24 cellular contexts compared by ENCODE assay signal in genomic region chr21:34839070-34839820, GRCh38.
DNase-seq lines count a peak whose midpoint lies in the region; ATAC-seq and TF ChIP-seq lines count a peak whose summit lies in the region.
"Had no signal": no experiment of that assay in that cellular context is flagged by ENCODE, and none has a peak within 500 bp of the region (broad histone marks: within the 10 kb centered on the region; RNA-seq: fewer than 3 reads in every experiment).

No MANE protein-coding gene starts in this region.

- H3K36me3 Mint-ChIP-seq in activated T-cell treated with anti-CD3 and anti-CD28 coated beads, Interleukin-2, amount 50 U/mL, for 24 hours (ENCODE audit: low read depth) = peaks cover 92% of the 10 kb centered on the region
- peaks cover 54% of the 10 kb centered on the region for H3K36me3 Mint-ChIP-seq in activated T-cell treated with anti-CD3 and anti-CD28 coated beads, Interleukin-2, amount 50 U/mL, for 4 hours (ENCODE audit: insufficient read depth)
- H3K36me3 Mint-ChIP-seq in T-helper 17 cell (ENCODE audit: low read depth) (peaks cover 8% of the 10 kb centered on the region), endodermal cell (ENCODE audit: low read depth) (no peaks in the 10 kb centered on the region)
- H3K36me3 Mint-ChIP-seq: neural progenitor cell had no signal

- no peak for DNase-seq in activated T-cell treated with anti-CD3 and anti-CD28 coated beads, Interleukin-2, amount 50 U/mL, for 24 hours
- no peak for DNase-seq in activated T-cell treated with anti-CD3 and anti-CD28 coated beads, Interleukin-2, amount 50 U/mL, for 4 hours
- DNase-seq in T-helper 17 cell (no peak), endodermal cell (peak; percentile 24), SW 1271 (lab: John Stamatoyannopoulos, UW) (no peak), SK-N-DZ (ENCODE audit: low spot score) (no peak)
- DNase-seq: activated CD8-positive, alpha-beta T cell treated with anti-CD3 and anti-CD28 coated beads, Interleukin-2, amount 10 ng/mL, durations not matched to agents 7 days and 5 days; activated effector memory CD4-positive, alpha-beta T cell treated with anti-CD3 and anti-CD28 coated beads, Interleukin-2, amount 50 U/mL, for 16 hours; anterior cingulate cortex; DND-41; foreskin keratinocyte; KBM-7; left cardiac atrium; midbrain; NCI-H1048; NCI-H2029; NCI-H446 treated with DMSO at 0.1 percent for 48 hours; spleen; tibial artery had no signal

- no peak for ATAC-seq in activated T-cell treated with anti-CD3 and anti-CD28 coated beads, Interleukin-2, amount 50 U/mL, for 4 hours
- ATAC-seq in T-helper 17 cell (no peak), HG03159 (IDR thresholded peaks at IDR 0.05; ENCODE audit: unreplicated experiment) (no peak)
- ATAC-seq: activated CD8-positive, alpha-beta T cell treated with anti-CD3 and anti-CD28 coated beads, Interleukin-2, amount 10 ng/mL, durations not matched to agents 7 days and 5 days; foreskin keratinocyte; left cardiac atrium had no signal

- peak overlapping the region; percentile 52 for H3K27ac Mint-ChIP-seq in activated T-cell treated with anti-CD3 and anti-CD28 coated beads, Interleukin-2, amount 50 U/mL, for 24 hours
- H3K27ac Mint-ChIP-seq in T-helper 17 cell (peak overlapping the region; percentile 43), endodermal cell (no peak overlapping the region)
- H3K27ac Mint-ChIP-seq: activated CD8-positive, alpha-beta T cell treated with anti-CD3 and anti-CD28 coated beads, Interleukin-2, amount 10 ng/mL, durations not matched to agents 7 days and 5 days; neural progenitor cell had no signal

- H3K4me1 ChIP-seq in endodermal cell (ENCODE audit: control insufficient read depth, insufficient read depth, low read length) (no peaks in the 10 kb centered on the region), subcutaneous abdominal adipose tissue (ENCODE audit: control insufficient read depth in 5 of 5, insufficient read depth in 5 of 5, low read length in 5 of 5) (peaks cover 3 to 94% (median 60%) of the 10 kb centered on the region in 5 donors)
- H3K4me1 ChIP-seq: neural progenitor cell had no signal

- TF ChIP-seq CTCF in endodermal cell (conservative IDR thresholded peaks at IDR 0.05) = no peak

- H3K27ac ChIP-seq in endodermal cell (ENCODE audit: low read depth, low read length) (no peak overlapping the region), subcutaneous abdominal adipose tissue (ENCODE audit: low read depth, low read length) (peak overlapping the region; percentile 51)
- H3K27ac ChIP-seq: C4-2B, foreskin keratinocyte, neural progenitor cell, tibial artery, VCaP had no signal

- H3K9ac ChIP-seq in endodermal cell (ENCODE audit: extremely low read depth, low read length, poor library complexity, severe bottlenecking) (no peak overlapping the region), subcutaneous abdominal adipose tissue (ENCODE audit: low read length in 5 of 5) (peak overlapping the region in 2 of 5 donors; percentile 10 to 84)
- H3K9ac ChIP-seq: neural progenitor cell had no signal

- no peak overlapping the region for H3K4me3 ChIP-seq in endodermal cell (ENCODE audit: low read length)
- peak overlapping the region in 3 of 5 donors; percentile 29 to 54 (median 52) for H3K4me3 ChIP-seq in subcutaneous abdominal adipose tissue (ENCODE audit: low read depth in 1 of 5, low read length in 5 of 5)
- H3K4me3 ChIP-seq: neural progenitor cell, spleen, tibial artery had no signal

- H3K4me1 Mint-ChIP-seq in activated T-cell treated with anti-CD3 and anti-CD28 coated beads, Interleukin-2, amount 50 U/mL, for 24 hours (ENCODE audit: low read depth) = peaks cover 73% of the 10 kb centered on the region
- H3K4me1 Mint-ChIP-seq in activated T-cell treated with anti-CD3 and anti-CD28 coated beads, Interleukin-2, amount 50 U/mL, for 4 hours (ENCODE audit: low read depth) = peaks cover 62% of the 10 kb centered on the region
- peaks cover 58% of the 10 kb centered on the region for H3K4me1 Mint-ChIP-seq in T-helper 17 cell
- H3K4me1 Mint-ChIP-seq in endodermal cell = peaks cover 18% of the 10 kb centered on the region

- no peaks in the 10 kb centered on the region for H3K27me3 Mint-ChIP-seq in activated T-cell treated with anti-CD3 and anti-CD28 coated beads, Interleukin-2, amount 50 U/mL, for 24 hours
- H3K27me3 Mint-ChIP-seq in activated T-cell treated with anti-CD3 and anti-CD28 coated beads, Interleukin-2, amount 50 U/mL, for 4 hours (ENCODE audit: low read depth) = no peaks in the 10 kb centered on the region
- no peaks in the 10 kb centered on the region for H3K27me3 Mint-ChIP-seq in T-helper 17 cell
- H3K27me3 Mint-ChIP-seq in endodermal cell (ENCODE audit: insufficient read depth) = no peaks in the 10 kb centered on the region

- WGBS in endodermal cell (ENCODE audit: insufficient coverage in 1 of 2, insufficient read length in 1 of 2), 2 experiments = 95 to 98% methylated on average over 7 to 12 of the region's 12 CpGs

- H3K9me3 Mint-ChIP-seq in activated T-cell treated with anti-CD3 and anti-CD28 coated beads, Interleukin-2, amount 50 U/mL, for 24 hours = no peaks in the 10 kb centered on the region
- no peaks in the 10 kb centered on the region for H3K9me3 Mint-ChIP-seq in activated T-cell treated with anti-CD3 and anti-CD28 coated beads, Interleukin-2, amount 50 U/mL, for 4 hours
- H3K9me3 Mint-ChIP-seq in endodermal cell = no peaks in the 10 kb centered on the region
- H3K9me3 Mint-ChIP-seq: neural progenitor cell had no signal

- H3K27me3 ChIP-seq in endodermal cell (ENCODE audit: control insufficient read depth, insufficient read depth, low read length, poor library complexity, severe bottlenecking) = no peaks in the 10 kb centered on the region
- no peaks in the 10 kb centered on the region for H3K27me3 ChIP-seq in subcutaneous abdominal adipose tissue (ENCODE audit: control insufficient read depth in 5 of 5, insufficient read depth in 4 of 5, low read length in 5 of 5)
- H3K27me3 ChIP-seq: foreskin keratinocyte, neural progenitor cell, spleen, tibial artery had no signal

- H3K9me3 ChIP-seq in T-helper 17 cell (ENCODE audit: control insufficient read depth, low read length, poor library complexity, severe bottlenecking) (no peaks in the 10 kb centered on the region), endodermal cell (ENCODE audit: control insufficient read depth, low read length) (no peaks in the 10 kb centered on the region), subcutaneous abdominal adipose tissue (ENCODE audit: control insufficient read depth in 5 of 5, low read length in 5 of 5) (no peaks in the 10 kb centered on the region)
- H3K9me3 ChIP-seq: spleen, tibial artery had no signal

- H3K36me3 ChIP-seq in endodermal cell (ENCODE audit: control insufficient read depth, insufficient read depth, low read length) (no peaks in the 10 kb centered on the region), subcutaneous abdominal adipose tissue (ENCODE audit: control insufficient read depth in 5 of 5, insufficient read depth in 5 of 5, low read length in 5 of 5) (peaks cover 0 to 40% (median 9%) of the 10 kb centered on the region in 5 donors)
- H3K36me3 ChIP-seq: neural progenitor cell had no signal

- H3K4me3 Mint-ChIP-seq in activated T-cell treated with anti-CD3 and anti-CD28 coated beads, Interleukin-2, amount 50 U/mL, for 24 hours = no peak overlapping the region
- H3K4me3 Mint-ChIP-seq in activated T-cell treated with anti-CD3 and anti-CD28 coated beads, Interleukin-2, amount 50 U/mL, for 4 hours = no peak overlapping the region
- peak overlapping the region; percentile 15 for H3K4me3 Mint-ChIP-seq in T-helper 17 cell
- no peak overlapping the region for H3K4me3 Mint-ChIP-seq in endodermal cell
- H3K4me3 Mint-ChIP-seq: activated CD8-positive, alpha-beta T cell treated with anti-CD3 and anti-CD28 coated beads, Interleukin-2, amount 10 ng/mL, durations not matched to agents 7 days and 5 days; neural progenitor cell had no signal
